Comparison of ENCODE assay signal across 8 cellular contexts in genomic region chr10:31926765-31927596, GRCh38. TPM values are rescaled to one million over a fixed set of nuclear protein-coding genes. Genes with fewer than 3 reads are reported as not detected.
DNase-seq lines count a peak whose midpoint lies in the region; ATAC-seq, FAIRE-seq and TF ChIP-seq lines count a peak whose summit lies in the region.

No MANE protein-coding gene starts in this region.

- H3K4me1 Mint-ChIP-seq in activated T-cell treated with anti-CD3 and anti-CD28 coated beads, Interleukin-2, amount 50 U/mL, for 24 hours (ENCODE audit: low read depth), result peaks cover 68% of the 10 kb centered on the region
- peaks cover 40% of the 10 kb centered on the region for H3K4me1 Mint-ChIP-seq in WTC11

- no peaks in the 10 kb centered on the region for H3K27me3 Mint-ChIP-seq in activated T-cell treated with anti-CD3 and anti-CD28 coated beads, Interleukin-2, amount 50 U/mL, for 24 hours
- no peaks in the 10 kb centered on the region for H3K27me3 Mint-ChIP-seq in WTC11 (ENCODE audit: low read depth)

- no peaks in the 10 kb centered on the region for H3K9me3 Mint-ChIP-seq in activated T-cell treated with anti-CD3 and anti-CD28 coated beads, Interleukin-2, amount 50 U/mL, for 24 hours
- H3K9me3 Mint-ChIP-seq in WTC11, result peaks cover 13% of the 10 kb centered on the region

- peak overlapping the region; percentile 86 for H3K27ac Mint-ChIP-seq in activated T-cell treated with anti-CD3 and anti-CD28 coated beads, Interleukin-2, amount 50 U/mL, for 24 hours
- peak overlapping the region; percentile 91 for H3K27ac Mint-ChIP-seq in WTC11

- H3K4me3 ChIP-seq in right cardiac atrium (ENCODE audit: low read length) (peak overlapping the region; percentile 89), spleen (peak overlapping the region; percentile 81 to 96 (median 92))

- peak overlapping the region; percentile 85 for H3K4me3 Mint-ChIP-seq in activated T-cell treated with anti-CD3 and anti-CD28 coated beads, Interleukin-2, amount 50 U/mL, for 24 hours
- H3K4me3 Mint-ChIP-seq in WTC11, result peak overlapping the region; percentile 92

- H3K27me3 ChIP-seq in right cardiac atrium (ENCODE audit: control insufficient read depth, insufficient read depth) (no peaks in the 10 kb centered on the region), spleen (replicated peaks in 1 of 7) (no peaks in the 10 kb centered on the region)

- POLR2A ChIA-PET in WTC11 (lab: Charles Lee), result interaction anchor here (1.5 kb wide), 1 partner anchor 167 kb away, joined by 4 read pairs; no protein-coding TSS in a partner anchor

- FAIRE-seq in HTR-8/SVneo (lab: Jason Lieb, UNC), result no peak

- peaks cover 1% of the 10 kb centered on the region for H3K36me3 Mint-ChIP-seq in activated T-cell treated with anti-CD3 and anti-CD28 coated beads, Interleukin-2, amount 50 U/mL, for 24 hours (ENCODE audit: low read depth)
- H3K36me3 Mint-ChIP-seq in WTC11, result peaks cover 15% of the 10 kb centered on the region

- intact Hi-C loops in right cardiac atrium (cut with DNase I) (loop anchor here in 3 of 4 donors (10.0 kb wide), 2 partner anchors 52 to 62 kb away; no protein-coding TSS in a partner anchor), spleen (cut with DNase I; ENCODE audit: low total_unique reads) (no loop called here)

- H3K4me1 ChIP-seq in right cardiac atrium (ENCODE audit: control insufficient read depth, insufficient read depth, low read length) (peaks cover 3% of the 10 kb centered on the region), spleen (peaks cover 22 to 82% (median 62%) of the 10 kb centered on the region in 6 donors)

- no peaks in the 10 kb centered on the region for H3K36me3 ChIP-seq in spleen

- 26% methylated on average over 22 of the region's 22 CpGs for WGBS in right cardiac atrium
- WGBS in spleen, 5 donors, result 40 to 55% (median 43%) methylated on average over 22 of the region's 22 CpGs

- TF ChIP-seq CTCF in WTC11 (IDR thresholded peaks at IDR 0.05) (no peak), spleen (IDR thresholded peaks at IDR 0.05 in 8 of 11, conservative IDR thresholded peaks at IDR 0.05 in 3 of 11) (no peak)

- H3K9me3 ChIP-seq in right cardiac atrium (ENCODE audit: control insufficient read depth, low read length), result no peaks in the 10 kb centered on the region
- no peaks in the 10 kb centered on the region for H3K9me3 ChIP-seq in spleen

- ATAC-seq in WTC11 (no peak), right cardiac atrium (no peak), GM21447 (IDR thresholded peaks at IDR 0.05; ENCODE audit: unreplicated experiment) (no peak)

- TF ChIP-seq POLR2A in spleen (IDR thresholded peaks at IDR 0.05), result no peak

- H3K27ac ChIP-seq in right cardiac atrium (ENCODE audit: low read length) (peak overlapping the region; percentile 97), spleen (peak overlapping the region; percentile 93 to 97 (median 96))

- DNase-seq in activated T-cell treated with anti-CD3 and anti-CD28 coated beads, Interleukin-2, amount 50 U/mL, for 24 hours, result no peak
- DNase-seq in activated T-cell treated with anti-CD3 and anti-CD28 coated beads for 4 hours (no peak), WTC11 (ENCODE audit: low spot score) (no peak), right cardiac atrium (no peak), spleen (no peak), HTR-8/SVneo (ENCODE audit: insufficient read length, low spot score) (no peak), NCI-H526 treated with DMSO at 0.1 percent for 48 hours (lab: John Stamatoyannopoulos, UW) (no peak)

- CTCF ChIA-PET in WTC11 (lab: Charles Lee), result interaction anchor here (0.6 to 1.2 kb wide), 4 partner anchors 11 to 77 kb away, joined by 3 to 7 read pairs (median 4); no protein-coding TSS in a partner anchor

TF ChIP-seq in WTC11, 78 proteins besides CTCF, POLR2A, EP300 and RAD21:
- no peak for TF ChIP-seq ETV6 (CRISPR knock-in tag; IDR thresholded peaks at IDR 0.05)
- TF ChIP-seq TCF7 (CRISPR knock-in tag; IDR thresholded peaks at IDR 0.05; ENCODE audit: low read depth), result no peak
- no peak for TF ChIP-seq ARID4B (CRISPR knock-in tag; IDR thresholded peaks at IDR 0.05; ENCODE audit: borderline replicate concordance)
- TF ChIP-seq ATF2 (CRISPR knock-in tag; IDR thresholded peaks at IDR 0.05; ENCODE audit: borderline replicate concordance, low read depth), result no peak
- TF ChIP-seq ZNF121 (CRISPR knock-in tag; IDR thresholded peaks at IDR 0.05), result no peak

RNA-seq across cellular contexts. Expression of gene ARHGAP12, which starts 1.6 kb away (rescaled TPM):
- total RNA-seq in WTC11 (2021) (34.1 to 39.5 TPM (median 36.9 TPM) in 3 replicates), right cardiac atrium (10 to 100 TPM; 21.5 to 25.5 (median 25.0) TPM), spleen (10 to 100 TPM; 28.5 to 69.7 (median 54.2) TPM)
- polyA plus RNA-seq in right cardiac atrium (20.0 TPM), spleen (10 to 100 TPM; 20.5 to 38.5 (median 28.5) TPM)
